20 cellular contexts compared by ENCODE assay signal in the genomic region with DNA sequence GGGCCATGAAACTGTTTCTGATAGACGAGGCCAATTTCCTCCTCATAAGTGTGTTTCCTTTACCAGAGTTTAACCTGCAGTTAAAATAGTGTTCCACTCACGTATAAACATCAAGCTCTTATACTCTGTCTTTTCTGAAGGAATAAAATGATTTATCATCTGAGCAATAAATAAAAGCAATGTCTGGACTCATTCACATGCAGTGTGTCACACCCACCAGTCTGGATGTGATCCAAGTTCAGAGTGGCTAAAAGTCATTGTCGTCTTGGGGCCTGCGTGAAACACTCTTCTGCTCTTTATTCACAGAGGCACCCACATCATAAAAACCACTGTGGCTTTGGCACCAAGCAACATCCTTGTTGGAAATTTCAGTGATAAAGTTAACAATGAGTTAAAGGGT. TPM values are rescaled to one million over a fixed set of nuclear protein-coding genes. Genes with fewer than 3 reads are reported as not detected.
DNase-seq lines count a peak whose midpoint lies in the region; ATAC-seq and TF ChIP-seq lines count a peak whose summit lies in the region.
"Had no signal": no experiment of that assay in that cellular context is flagged by ENCODE, and none has a peak within 500 bp of the region (broad histone marks: within the 10 kb centered on the region; RNA-seq: fewer than 3 reads in every experiment).

No MANE protein-coding gene starts in this region.

- no peak overlapping the region for H2AFZ ChIP-seq in PC-3 (ENCODE audit: low read length)
- H2AFZ ChIP-seq: GM23338 had no signal

- no peaks in the 10 kb centered on the region for H3K9me3 ChIP-seq in PC-3 (ENCODE audit: low read length)
- H3K9me3 ChIP-seq: BE2C had no signal

- peaks cover 29% of the 10 kb centered on the region for H3K36me3 Mint-ChIP-seq in natural killer cell

- no peaks in the 10 kb centered on the region for H3F3A ChIP-seq in PC-3 (ENCODE audit: low read length, unreplicated experiment)

- H3K27me3 ChIP-seq in PC-3 (ENCODE audit: low read length): peaks cover 5% of the 10 kb centered on the region; the same call in 1 of the 2 replicates
- H3K27me3 ChIP-seq: BE2C had no signal

- H3K4me2 ChIP-seq in PC-3 (ENCODE audit: low read length): no peak overlapping the region
- H3K4me2 ChIP-seq: GM23338 had no signal

- H3K27me3 Mint-ChIP-seq in natural killer cell (ENCODE audit: low read depth in 2 of 2): no peaks in the 10 kb centered on the region
- H3K27me3 Mint-ChIP-seq: CD4-positive, alpha-beta T cell had no signal

- ATAC-seq in PC-3: no peak
- ATAC-seq in natural killer cell: no peak
- ATAC-seq: GM12878, GM23338, HCT116, Panc1 had no signal

- H3K9ac ChIP-seq in PC-3 (ENCODE audit: low read length): no peak overlapping the region

- DNase-seq in NCI-H510A treated with DMSO at 0.1 percent for 48 hours (lab: John Stamatoyannopoulos, UW) (peak; percentile 6), NCI-H510A (lab: John Stamatoyannopoulos, UW) (no peak), M059J (ENCODE audit: low read depth) (peak; percentile 2), PC-3 (peak; percentile 26), natural killer cell (no peak), caudate nucleus (lab: John Stamatoyannopoulos, UW) (no peak), GM20000 (ENCODE audit: low spot score) (no peak), NCI-H2029 treated with DMSO at 0.1 percent for 48 hours (lab: John Stamatoyannopoulos, UW) (no peak)
- DNase-seq: 8988T; BE2C; CD4-positive, alpha-beta T cell; DND-41; GDM1; NCI-H1694; NCI-H2107; NCI-H446 treated with DMSO at 0.1 percent for 48 hours had no signal

- H3K4me1 ChIP-seq in PC-3 (ENCODE audit: insufficient read depth, low read length): no peaks in the 10 kb centered on the region
- H3K4me1 ChIP-seq: BE2C had no signal

- no peaks in the 10 kb centered on the region for H3K9me3 Mint-ChIP-seq in natural killer cell
- H3K9me3 Mint-ChIP-seq: CD4-positive, alpha-beta T cell; GM23338 had no signal

- H3K4me3 ChIP-seq in PC-3 (ENCODE audit: low read length): no peak overlapping the region
- H3K4me3 ChIP-seq: GM12878, GM23338 had no signal

- no peaks in the 10 kb centered on the region for H4K20me1 ChIP-seq in PC-3 (ENCODE audit: low read length)

- BruUV-seq in PC-3 (replicated peaks; lab: Mats Ljungman, UMichigan): no TSS peak

- H3K4me3 Mint-ChIP-seq in natural killer cell: no peak overlapping the region
- H3K4me3 Mint-ChIP-seq: CD4-positive, alpha-beta T cell; GM23338 had no signal

- intact Hi-C loops in PC-3 (cut with micrococcal nuclease) (no loop called here), natural killer cell (cut with micrococcal nuclease) (no loop called here)

- CTCF ChIA-PET in PC-3 (lab: Charles Lee): interaction anchor here (0.6 kb wide), 1 partner anchor 181 kb away, joined by 4 read pairs; no protein-coding TSS in a partner anchor

- no peaks in the 10 kb centered on the region for H3K79me2 ChIP-seq in PC-3 (ENCODE audit: low read length)

- H3K27ac Mint-ChIP-seq in natural killer cell: peak overlapping the region; percentile 78 to 85
- H3K27ac Mint-ChIP-seq: CD4-positive, alpha-beta T cell; GM23338 had no signal

- H3K27ac ChIP-seq in PC-3 (ENCODE audit: low read length) (no peak overlapping the region), caudate nucleus (ENCODE audit: low read depth, low read length) (no peak overlapping the region)

- H3K36me3 ChIP-seq in PC-3 (ENCODE audit: low read depth, low read length): no peaks in the 10 kb centered on the region
- H3K36me3 ChIP-seq: BE2C had no signal

- peaks cover 35 to 40% of the 10 kb centered on the region in 2 donors for H3K4me1 Mint-ChIP-seq in natural killer cell
- H3K4me1 Mint-ChIP-seq: GM23338 had no signal

- POLR2A ChIA-PET in PC-3 (lab: Charles Lee; ENCODE audit: unreplicated experiment): interaction anchor here (0.6 kb wide), 1 partner anchor 1107 kb away, joined by 8 read pairs; no protein-coding TSS in a partner anchor

- TF ChIP-seq CTCF in PC-3 (conservative IDR thresholded peaks at IDR 0.05; ENCODE audit: low read depth, low read length): no peak
- TF ChIP-seq CTCF in natural killer cell (IDR thresholded peaks at IDR 0.05): no peak
- TF ChIP-seq CTCF in GM20000 (IDR thresholded peaks at IDR 0.05; ENCODE audit: extremely low read depth, missing control alignments): no peak

- H3K9me2 ChIP-seq in PC-3 (replicated peaks; ENCODE audit: low read length): no peaks in the 10 kb centered on the region

RNA-seq across cellular contexts. Expression of a gene that starts 19.5 kb away (rescaled TPM):
- not detected in 2 replicates for total RNA-seq in M059J (2014; rRNA removed; shearing (Covaris generic))
- total RNA-seq in PC-3 (2014; rRNA removed) (0.04 TPM in 1 of 2 replicates, not detected in the other), natural killer cell (under 1 TPM in 2 of 3 donors, not detected in 1; 0.19 to 0.38 TPM)
- total RNA-seq: CD4-positive, alpha-beta T cell; GM23338 had no signal

RNA-seq across cellular contexts. Expression of a gene that starts 30.5 kb away (rescaled TPM):
- not detected in 2 replicates for total RNA-seq in M059J (2014; rRNA removed; shearing (Covaris generic))
- total RNA-seq in PC-3 (2014; rRNA removed): not detected in 2 replicates
- total RNA-seq in natural killer cell: 100 to 1,000 TPM; 136 to 309 (median 203) TPM
- total RNA-seq: GM23338 had no signal

Comparison
In these comparisons a context has a peak if more than half of its experiments do, and no peak if none do; other contexts are left out.
1. DNase-seq: peak in NCI-H510A treated with DMSO at 0.1 percent for 48 hours (single experiment), M059J (single experiment) and PC-3 (single experiment); none in NCI-H510A (single experiment), natural killer cell (single experiment), caudate nucleus (0 of 61), GM20000 (single experiment) and NCI-H2029 treated with DMSO at 0.1 percent for 48 hours (single experiment).
2. RNA of a gene that starts 30.5 kb away (total RNA-seq): 136 to 309 TPM in natural killer cell; not detected in M059J and not detected in PC-3; every median in the first group is over 100 times any median in the second.